ENCODE assay signal across 27 cellular contexts in genomic region chr6:43849844-43850243, GRCh38.
A peak's percentile ranks its signal among the peaks of the same experiment; 100 is the strongest.
DNase-seq lines count a peak whose midpoint lies in the region; ATAC-seq and TF ChIP-seq lines count a peak whose summit lies in the region.
"Had no signal": no experiment of that assay in that cellular context is flagged by ENCODE, and none has a peak within 500 bp of the region (broad histone marks: within the 10 kb centered on the region; RNA-seq: fewer than 3 reads in every experiment).

No MANE protein-coding gene starts in this region.

- H4K91ac ChIP-seq in IMR-90 (ENCODE audit: insufficient read depth, low read depth, low read length): peak overlapping the region; percentile 98

- no TSS peak for BruUV-seq in IMR-90 (replicated peaks; lab: Mats Ljungman, UMichigan)

- TF ChIP-seq POLR2A in IMR-90 (IDR thresholded peaks at IDR 0.05; ENCODE audit: low read depth, low read length): no peak

- H3K14ac ChIP-seq in IMR-90 (replicated peaks; ENCODE audit: low read depth, low read length): peak overlapping the region; percentile 75

- H3K4me3 ChIP-seq in IMR-90 (ENCODE audit: insufficient read depth, low read depth, low read length): no peak overlapping the region
- H3K4me3 ChIP-seq: adrenal gland; BLaER1 treated with 17β-estradiol and CSF1 and Interleukin-3, amounts not matched to agents 10 nM and 100 nM; ovary; right atrium auricular region; spleen; thoracic aorta had no signal

- DNase-seq in IMR-90: no peak
- no peak for DNase-seq in endothelial cell (ENCODE audit: low spot score)
- DNase-seq in smooth muscle cell of the brain vasculature (ENCODE audit: low read depth, low spot score): peak; percentile 72
- DNase-seq in MV-4-11 (lab: John Stamatoyannopoulos, UW): no peak
- DNase-seq in NCI-H1105 (lab: John Stamatoyannopoulos, UW): no peak
- DNase-seq: activated CD4-positive, alpha-beta memory T cell treated with anti-CD3 and anti-CD28 coated beads for 36 hours; activated CD4-positive, CD25-positive, alpha-beta regulatory T cell treated with anti-CD3 and anti-CD28 coated beads, Interleukin-2, amount 50 U/mL, for 72 hours; activated naive CD4-positive, alpha-beta T cell treated with anti-CD3 and anti-CD28 coated beads for 36 hours; adrenal gland; COR-L47; DND-41; NCI-H2029 treated with DMSO at 0.1 percent for 48 hours; NCI-H526; ovary; Right ventricle myocardium superior; spleen; stimulated activated CD4-positive, alpha-beta T cell treated with anti-CD3 and anti-CD28 coated beads, Interleukin-2, amount 100 ng/mL, for 24 hours; stimulated activated CD8-positive, alpha-beta memory T cell treated with anti-CD3 and anti-CD28 coated beads, Interleukin-4, amount 100 ng/mL, for 48 hours; T-helper 17 cell had no signal

- H2AK5ac ChIP-seq in IMR-90 (ENCODE audit: low read depth, low read length): peak overlapping the region; percentile 72; the same call in 1 of the 2 replicates

- H3K18ac ChIP-seq in IMR-90 (ENCODE audit: low read depth, low read length): no peak overlapping the region

- peak overlapping the region in 1 of 2 experiments; percentile 17; a peak in 1 of 4 replicates for H4K8ac ChIP-seq in IMR-90 (ENCODE audit: low read depth in 2 of 2, low read length in 2 of 2)

- TF ChIP-seq CTCF in IMR-90 (conservative IDR thresholded peaks at IDR 0.05; ENCODE audit: low read depth, low read length) (no peak), VCaP (conservative IDR thresholded peaks at IDR 0.05) (no peak), endothelial cell (IDR thresholded peaks at IDR 0.05; ENCODE audit: unreplicated experiment) (no peak)

- no peak overlapping the region for H3K4me2 ChIP-seq in IMR-90 (ENCODE audit: low read depth, low read length)

- peaks cover 7% of the 10 kb centered on the region for H3K27me3 Mint-ChIP-seq in endothelial cell (ENCODE audit: unreplicated experiment)
- H3K27me3 Mint-ChIP-seq: stimulated activated naive CD8-positive, alpha-beta T cell treated with anti-CD3 and anti-CD28 coated beads, Interleukin-15, Interleukin-2, amounts not matched to agents 100 ng/mL and 50 ng/mL, for 24 hours had no signal

- H3K9me1 ChIP-seq in IMR-90 (ENCODE audit: insufficient read depth, low read length): peaks cover 12% of the 10 kb centered on the region; the same call in 1 of the 2 replicates

- no peaks in the 10 kb centered on the region for H3K36me3 ChIP-seq in IMR-90 (ENCODE audit: control insufficient read depth, insufficient read depth, low read length)
- H3K36me3 ChIP-seq: adrenal gland; BLaER1 treated with 17β-estradiol and CSF1 and Interleukin-3, amounts not matched to agents 10 nM and 100 nM; ovary; right atrium auricular region; spleen; thoracic aorta had no signal

- H3K79me1 ChIP-seq in IMR-90 (ENCODE audit: low read depth in 1 of 2, low read length in 2 of 2): no peaks in the 10 kb centered on the region

- ATAC-seq in IMR-90 (ENCODE audit: low read depth) (no peak), HG02970 (IDR thresholded peaks at IDR 0.05; ENCODE audit: low FRiP score, unreplicated experiment) (no peak)
- ATAC-seq: Panc1, T-helper 17 cell had no signal

- TF ChIP-seq RAD21 in IMR-90 (IDR thresholded peaks at IDR 0.05; ENCODE audit: low read length): no peak

- no peak overlapping the region for H2AFZ ChIP-seq in IMR-90 (replicated peaks; ENCODE audit: low read length, poor library complexity)

- no peak overlapping the region for H3K27ac ChIP-seq in IMR-90 (ENCODE audit: insufficient read depth, low read length)
- H3K27ac ChIP-seq in VCaP: peak overlapping the region; percentile 72
- H3K27ac ChIP-seq: adrenal gland, ovary, right atrium auricular region, spleen, thoracic aorta had no signal

- H3K4me1 Mint-ChIP-seq in endothelial cell (ENCODE audit: unreplicated experiment): no peaks in the 10 kb centered on the region

- H3K9ac ChIP-seq in IMR-90 (ENCODE audit: low read depth, low read length): no peak overlapping the region
- H3K9ac ChIP-seq: BLaER1 treated with 17β-estradiol and CSF1 and Interleukin-3, amounts not matched to agents 10 nM and 100 nM had no signal

- CTCF ChIA-PET in IMR-90 (lab: Yijun Ruan, JAX): no interaction called here

- H4K20me1 ChIP-seq in IMR-90 (ENCODE audit: insufficient read depth, low read length): no peaks in the 10 kb centered on the region
- H4K20me1 ChIP-seq: BLaER1 treated with 17β-estradiol and CSF1 and Interleukin-3, amounts not matched to agents 10 nM and 100 nM had no signal

- H3K4me3 Mint-ChIP-seq in endothelial cell (ENCODE audit: unreplicated experiment): peak overlapping the region; percentile 42
- H3K4me3 Mint-ChIP-seq: activated CD4-positive, alpha-beta memory T cell treated with anti-CD3 and anti-CD28 coated beads for 36 hours; activated naive CD4-positive, alpha-beta T cell treated with anti-CD3 and anti-CD28 coated beads for 36 hours; brain; stimulated activated naive CD8-positive, alpha-beta T cell treated with anti-CD3 and anti-CD28 coated beads, Interleukin-15, Interleukin-2, amounts not matched to agents 100 ng/mL and 50 ng/mL, for 24 hours; T-helper 17 cell had no signal

- no peaks in the 10 kb centered on the region for H3K9me3 Mint-ChIP-seq in endothelial cell (ENCODE audit: unreplicated experiment)
- H3K9me3 Mint-ChIP-seq: activated CD4-positive, alpha-beta memory T cell treated with anti-CD3 and anti-CD28 coated beads for 36 hours; activated naive CD4-positive, alpha-beta T cell treated with anti-CD3 and anti-CD28 coated beads for 36 hours; stimulated activated naive CD8-positive, alpha-beta T cell treated with anti-CD3 and anti-CD28 coated beads, Interleukin-15, Interleukin-2, amounts not matched to agents 100 ng/mL and 50 ng/mL, for 24 hours had no signal

- POLR2A ChIA-PET in IMR-90 (lab: Charles Lee; ENCODE audit: unreplicated experiment): no interaction called here

- intact Hi-C loops in IMR-90 (cut with micrococcal nuclease): no loop called here

- peak overlapping the region; percentile 56; the same call in 1 of the 3 replicates for H2BK15ac ChIP-seq in IMR-90 (ENCODE audit: low read depth, low read length)

- WGBS in IMR-90 (ENCODE audit: extremely low coverage in 2 of 2, insufficient read length in 1 of 2), 2 experiments: no CpG with 5 or more reads among the region's 5 CpGs

- in situ Hi-C loops in IMR-90 (cut with MboI; ENCODE audit: low sequenced_read_pairs): no loop called here

- H2BK20ac ChIP-seq in IMR-90 (ENCODE audit: low read depth, low read length): peak overlapping the region; percentile 94

- peak overlapping the region; percentile 58; the same call in 1 of the 2 replicates for H3K23ac ChIP-seq in IMR-90 (ENCODE audit: low read depth, low read length)

- no peaks in the 10 kb centered on the region for H3K9me3 ChIP-seq in IMR-90 (ENCODE audit: control insufficient read depth, insufficient read depth, low read length)
- H3K9me3 ChIP-seq: adrenal gland; BLaER1 treated with 17β-estradiol and CSF1 and Interleukin-3, amounts not matched to agents 10 nM and 100 nM; ovary; right atrium auricular region; spleen; thoracic aorta had no signal

- H2BK5ac ChIP-seq in IMR-90 (ENCODE audit: low read depth, low read length, poor library complexity, severe bottlenecking): peak overlapping the region; percentile 25

- no peak overlapping the region for H4K5ac ChIP-seq in IMR-90 (ENCODE audit: low read depth, low read length)

- peak overlapping the region; percentile 95 for H3K4ac ChIP-seq in IMR-90 (ENCODE audit: low read depth, low read length)

- H2AK9ac ChIP-seq in IMR-90 (replicated peaks; ENCODE audit: low read depth, low read length, poor library complexity): peak overlapping the region; percentile 25

- peak overlapping the region; percentile 87 for H2BK120ac ChIP-seq in IMR-90 (ENCODE audit: low read depth, low read length)

- peaks cover 18% of the 10 kb centered on the region for H3K4me1 ChIP-seq in IMR-90 (ENCODE audit: control insufficient read depth, insufficient read depth, low read length)
- H3K4me1 ChIP-seq: adrenal gland, right atrium auricular region, spleen had no signal

- no peaks in the 10 kb centered on the region for H3K36me3 Mint-ChIP-seq in endothelial cell (ENCODE audit: low read depth, unreplicated experiment)
- H3K36me3 Mint-ChIP-seq: activated CD4-positive, alpha-beta memory T cell treated with anti-CD3 and anti-CD28 coated beads for 36 hours; brain had no signal

- H3K56ac ChIP-seq in IMR-90 (ENCODE audit: extremely low read depth, insufficient read depth, low read length): no peak overlapping the region

- peaks cover 18% of the 10 kb centered on the region for H3K27me3 ChIP-seq in IMR-90 (ENCODE audit: control insufficient read depth, insufficient read depth, low read length)
- H3K27me3 ChIP-seq: adrenal gland; BLaER1 treated with 17β-estradiol and CSF1 and Interleukin-3, amounts not matched to agents 10 nM and 100 nM; ovary; right atrium auricular region had no signal

- no peak overlapping the region for H3K27ac Mint-ChIP-seq in endothelial cell (ENCODE audit: unreplicated experiment)
- H3K27ac Mint-ChIP-seq: activated CD4-positive, alpha-beta memory T cell treated with anti-CD3 and anti-CD28 coated beads for 36 hours; activated naive CD4-positive, alpha-beta T cell treated with anti-CD3 and anti-CD28 coated beads for 36 hours; stimulated activated naive CD8-positive, alpha-beta T cell treated with anti-CD3 and anti-CD28 coated beads, Interleukin-15, Interleukin-2, amounts not matched to agents 100 ng/mL and 50 ng/mL, for 24 hours; T-helper 17 cell had no signal

- dilution Hi-C loops in IMR-90 (cut with HindIII; ENCODE audit: low sequenced_read_pairs, unreplicated experiment): no loop called here

TF ChIP-seq in IMR-90, 13 proteins besides CTCF, POLR2A, EP300 and RAD21 (continues in another document):
- TF ChIP-seq USF2 (IDR thresholded peaks at IDR 0.05; ENCODE audit: low read depth, low read length): no peak
- no peak for TF ChIP-seq ELK1 (IDR thresholded peaks at IDR 0.05; ENCODE audit: borderline replicate concordance, low read depth, low read length)
- TF ChIP-seq MAFK (IDR thresholded peaks at IDR 0.05; ENCODE audit: low read depth, low read length): no peak
- TF ChIP-seq BHLHE40 (IDR thresholded peaks at IDR 0.05; ENCODE audit: low read depth, low read length): no peak
